1 cellular context compared by ENCODE assay signal in the genomic region with DNA sequence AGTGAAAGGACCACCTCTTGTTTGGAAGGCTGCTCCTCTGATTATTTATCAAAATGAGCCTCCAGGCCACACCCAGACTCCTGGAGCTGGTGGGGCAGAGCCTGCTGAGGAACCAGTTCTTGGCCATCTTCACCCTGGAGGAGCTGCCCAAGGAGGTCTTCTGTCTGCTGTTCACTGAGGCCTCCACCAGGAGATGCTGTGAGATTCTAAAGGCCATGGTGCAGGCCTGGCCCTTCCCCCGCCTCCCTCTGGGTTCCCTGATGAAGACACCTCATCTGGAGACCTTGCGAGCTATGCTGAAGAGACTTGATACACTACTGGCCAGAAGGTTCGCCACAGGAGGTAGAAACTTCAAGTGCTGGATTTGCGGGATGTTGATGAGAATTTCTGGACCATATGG.
TF ChIP-seq lines count a peak whose summit lies in the region.

No MANE protein-coding gene starts in this region.

TF ChIP-seq in GM23338, 12 proteins besides CTCF, POLR2A, EP300 and RAD21 (continued from another document):
- TF ChIP-seq, protein P1, sequence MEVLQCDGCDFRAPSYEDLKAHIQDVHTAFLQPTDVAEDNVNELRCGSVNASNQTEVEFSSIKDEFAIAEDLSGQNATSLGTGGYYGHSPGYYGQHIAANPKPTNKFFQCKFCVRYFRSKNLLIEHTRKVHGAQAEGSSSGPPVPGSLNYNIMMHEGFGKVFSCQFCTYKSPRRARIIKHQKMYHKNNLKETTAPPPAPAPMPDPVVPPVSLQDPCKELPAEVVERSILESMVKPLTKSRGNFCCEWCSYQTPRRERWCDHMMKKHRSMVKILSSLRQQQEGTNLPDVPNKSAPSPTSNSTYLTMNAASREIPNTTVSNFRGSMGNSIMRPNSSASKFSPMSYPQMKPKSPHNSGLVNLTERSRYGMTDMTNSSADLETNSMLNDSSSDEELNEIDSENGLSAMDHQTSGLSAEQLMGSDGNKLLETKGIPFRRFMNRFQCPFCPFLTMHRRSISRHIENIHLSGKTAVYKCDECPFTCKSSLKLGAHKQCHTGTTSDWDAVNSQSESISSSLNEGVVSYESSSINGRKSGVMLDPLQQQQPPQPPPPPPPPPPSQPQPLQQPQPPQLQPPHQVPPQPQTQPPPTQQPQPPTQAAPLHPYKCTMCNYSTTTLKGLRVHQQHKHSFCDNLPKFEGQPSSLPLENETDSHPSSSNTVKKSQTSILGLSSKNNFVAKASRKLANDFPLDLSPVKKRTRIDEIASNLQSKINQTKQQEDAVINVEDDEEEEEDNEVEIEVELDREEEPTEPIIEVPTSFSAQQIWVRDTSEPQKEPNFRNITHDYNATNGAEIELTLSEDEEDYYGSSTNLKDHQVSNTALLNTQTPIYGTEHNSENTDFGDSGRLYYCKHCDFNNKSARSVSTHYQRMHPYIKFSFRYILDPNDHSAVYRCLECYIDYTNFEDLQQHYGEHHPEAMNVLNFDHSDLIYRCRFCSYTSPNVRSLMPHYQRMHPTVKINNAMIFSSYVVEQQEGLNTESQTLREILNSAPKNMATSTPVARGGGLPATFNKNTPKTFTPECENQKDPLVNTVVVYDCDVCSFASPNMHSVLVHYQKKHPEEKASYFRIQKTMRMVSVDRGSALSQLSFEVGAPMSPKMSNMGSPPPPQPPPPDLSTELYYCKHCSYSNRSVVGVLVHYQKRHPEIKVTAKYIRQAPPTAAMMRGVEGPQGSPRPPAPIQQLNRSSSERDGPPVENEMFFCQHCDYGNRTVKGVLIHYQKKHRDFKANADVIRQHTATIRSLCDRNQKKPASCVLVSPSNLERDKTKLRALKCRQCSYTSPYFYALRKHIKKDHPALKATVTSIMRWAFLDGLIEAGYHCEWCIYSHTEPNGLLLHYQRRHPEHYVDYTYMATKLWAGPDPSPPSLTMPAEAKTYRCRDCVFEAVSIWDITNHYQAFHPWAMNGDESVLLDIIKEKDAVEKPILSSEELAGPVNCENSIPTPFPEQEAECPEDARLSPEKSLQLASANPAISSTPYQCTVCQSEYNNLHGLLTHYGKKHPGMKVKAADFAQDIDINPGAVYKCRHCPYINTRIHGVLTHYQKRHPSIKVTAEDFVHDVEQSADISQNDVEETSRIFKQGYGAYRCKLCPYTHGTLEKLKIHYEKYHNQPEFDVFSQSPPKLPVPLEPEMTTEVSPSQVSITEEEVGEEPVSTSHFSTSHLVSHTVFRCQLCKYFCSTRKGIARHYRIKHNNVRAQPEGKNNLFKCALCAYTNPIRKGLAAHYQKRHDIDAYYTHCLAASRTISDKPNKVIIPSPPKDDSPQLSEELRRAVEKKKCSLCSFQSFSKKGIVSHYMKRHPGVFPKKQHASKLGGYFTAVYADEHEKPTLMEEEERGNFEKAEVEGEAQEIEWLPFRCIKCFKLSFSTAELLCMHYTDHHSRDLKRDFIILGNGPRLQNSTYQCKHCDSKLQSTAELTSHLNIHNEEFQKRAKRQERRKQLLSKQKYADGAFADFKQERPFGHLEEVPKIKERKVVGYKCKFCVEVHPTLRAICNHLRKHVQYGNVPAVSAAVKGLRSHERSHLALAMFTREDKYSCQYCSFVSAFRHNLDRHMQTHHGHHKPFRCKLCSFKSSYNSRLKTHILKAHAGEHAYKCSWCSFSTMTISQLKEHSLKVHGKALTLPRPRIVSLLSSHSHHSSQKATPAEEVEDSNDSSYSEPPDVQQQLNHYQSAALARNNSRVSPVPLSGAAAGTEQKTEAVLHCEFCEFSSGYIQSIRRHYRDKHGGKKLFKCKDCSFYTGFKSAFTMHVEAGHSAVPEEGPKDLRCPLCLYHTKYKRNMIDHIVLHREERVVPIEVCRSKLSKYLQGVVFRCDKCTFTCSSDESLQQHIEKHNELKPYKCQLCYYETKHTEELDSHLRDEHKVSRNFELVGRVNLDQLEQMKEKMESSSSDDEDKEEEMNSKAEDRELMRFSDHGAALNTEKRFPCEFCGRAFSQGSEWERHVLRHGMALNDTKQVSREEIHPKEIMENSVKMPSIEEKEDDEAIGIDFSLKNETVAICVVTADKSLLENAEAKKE (CRISPR knock-in tag; IDR thresholded peaks at IDR 0.05): no peak
- TF ChIP-seq, protein P2, sequence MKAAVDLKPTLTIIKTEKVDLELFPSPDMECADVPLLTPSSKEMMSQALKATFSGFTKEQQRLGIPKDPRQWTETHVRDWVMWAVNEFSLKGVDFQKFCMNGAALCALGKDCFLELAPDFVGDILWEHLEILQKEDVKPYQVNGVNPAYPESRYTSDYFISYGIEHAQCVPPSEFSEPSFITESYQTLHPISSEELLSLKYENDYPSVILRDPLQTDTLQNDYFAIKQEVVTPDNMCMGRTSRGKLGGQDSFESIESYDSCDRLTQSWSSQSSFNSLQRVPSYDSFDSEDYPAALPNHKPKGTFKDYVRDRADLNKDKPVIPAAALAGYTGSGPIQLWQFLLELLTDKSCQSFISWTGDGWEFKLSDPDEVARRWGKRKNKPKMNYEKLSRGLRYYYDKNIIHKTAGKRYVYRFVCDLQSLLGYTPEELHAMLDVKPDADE (IDR thresholded peaks at IDR 0.05): no peak
